12 cellular contexts compared by ENCODE assay signal in the genomic region with DNA sequence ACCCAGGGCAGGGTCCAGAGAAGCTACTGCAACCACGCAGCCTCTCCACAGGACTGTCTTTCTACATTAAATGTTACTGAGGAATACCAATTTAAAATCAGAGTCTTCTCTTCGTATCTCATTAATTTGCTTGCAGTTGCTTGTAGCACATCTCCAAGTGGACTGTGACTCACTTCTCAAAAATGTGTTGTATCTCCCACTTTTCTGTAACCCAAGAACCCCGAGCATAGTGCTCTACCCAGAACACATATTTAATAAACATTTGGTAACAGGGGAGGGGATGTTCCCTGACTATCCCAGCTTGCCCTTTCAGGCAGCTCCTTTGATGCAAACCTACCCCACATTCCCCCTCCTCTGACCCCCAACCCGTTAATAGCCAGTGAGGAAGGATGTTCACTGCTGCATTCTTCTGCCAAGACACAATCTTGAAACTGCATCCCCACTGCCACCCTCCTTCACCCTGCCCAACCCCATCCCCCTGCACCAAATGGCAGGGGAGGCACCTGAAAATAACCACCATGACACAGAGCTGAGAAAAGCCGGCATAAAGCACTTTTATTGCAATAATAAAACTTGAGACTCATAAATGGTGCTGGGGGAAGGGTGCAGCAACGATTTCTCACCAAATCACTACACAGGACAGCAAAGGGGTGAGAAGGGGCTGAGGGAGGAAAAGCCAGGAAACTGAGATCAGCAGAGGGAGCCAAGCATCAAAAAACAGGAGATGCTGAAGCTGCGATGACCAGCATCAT. TPM values are rescaled to one million over a fixed set of nuclear protein-coding genes. Genes with fewer than 3 reads are reported as not detected.
DNase-seq lines count a peak whose midpoint lies in the region; ATAC-seq, FAIRE-seq and TF ChIP-seq lines count a peak whose summit lies in the region.
"Had no signal": no experiment of that assay in that cellular context is flagged by ENCODE, and none has a peak within 500 bp of the region (broad histone marks: within the 10 kb centered on the region; RNA-seq: fewer than 3 reads in every experiment).

No MANE protein-coding gene starts in this region.

- H3K79me2 ChIP-seq in endothelial cell of umbilical vein (ENCODE audit: control insufficient read depth, insufficient read depth, low read length), result peaks cover 53% of the 10 kb centered on the region

- H2AFZ ChIP-seq in endothelial cell of umbilical vein (ENCODE audit: low read depth, low read length), result no peak overlapping the region

- POLR2A ChIA-PET in RWPE1 (lab: Yijun Ruan, JAX; ENCODE audit: low non-redundant PET), result no interaction called here
- POLR2A ChIA-PET in endothelial cell of umbilical vein (lab: Charles Lee), result no interaction called here

- H3K4me3 ChIP-seq in endothelial cell of umbilical vein (replicated peaks in 1 of 3; ENCODE audit: insufficient read depth in 1 of 3, low read depth in 1 of 3, low read length in 3 of 3), result no peak overlapping the region
- H3K4me3 ChIP-seq: lung had no signal

- no peak for TF ChIP-seq CTCF in RWPE1 (conservative IDR thresholded peaks at IDR 0.05; ENCODE audit: low read depth)
- TF ChIP-seq CTCF in endothelial cell of umbilical vein (IDR thresholded peaks at IDR 0.05; ENCODE audit: extremely low read depth in 1 of 2, insufficient read depth in 1 of 2, low read depth in 1 of 2, low read length in 2 of 2), result no peak

- CTCF ChIA-PET in RWPE1 (lab: Yijun Ruan, JAX) (interaction anchor here (0.5 kb wide), 1 partner anchor 9 kb away, joined by 3 read pairs; no protein-coding TSS in a partner anchor), endothelial cell of umbilical vein (lab: Charles Lee) (interaction anchor here (1.1 to 1.4 kb wide), 3 partner anchors 8 to 69 kb away, joined by 3 read pairs; no protein-coding TSS in a partner anchor)

- DNase-seq in ELR (ENCODE audit: low read depth) (peak; percentile 65), RWPE1 (ENCODE audit: low spot score) (no peak), endothelial cell of umbilical vein (ENCODE audit: low read depth, low spot score) (no peak), non-pigmented ciliary epithelial cell (ENCODE audit: low read depth) (peak; percentile 47), middle frontal gyrus (ENCODE audit: extremely low spot score, low spot score) (no peak), NCI-H345 (lab: John Stamatoyannopoulos, UW) (no peak)
- DNase-seq: activated CD8-positive, alpha-beta memory T cell treated with anti-CD3 and anti-CD28 coated beads, Interleukin-2, amount 50 U/mL, for 4 hours; cerebellar nuclear complex; NCI-H1436 had no signal

- H3K27ac ChIP-seq in RWPE1 (peak overlapping the region; percentile 40; the same call in 1 of the 2 replicates), endothelial cell of umbilical vein (ENCODE audit: insufficient read depth, low read depth, low read length) (no peak overlapping the region)

- peaks cover 23 to 25% of the 10 kb centered on the region in 2 experiments for H3K36me3 ChIP-seq in endothelial cell of umbilical vein (ENCODE audit: control insufficient read depth in 2 of 2, extremely low read depth in 1 of 2, insufficient read depth in 2 of 2, low read length in 2 of 2)

- H3K27me3 ChIP-seq in endothelial cell of umbilical vein (ENCODE audit: control insufficient read depth in 2 of 2, insufficient read depth in 2 of 2, low read length in 2 of 2), result no peaks in the 10 kb centered on the region

- H3K9me1 ChIP-seq in endothelial cell of umbilical vein (replicated peaks; ENCODE audit: control insufficient read depth, extremely low read depth, insufficient read depth, low read length), result no peaks in the 10 kb centered on the region

- H3K9ac ChIP-seq in endothelial cell of umbilical vein (replicated peaks; ENCODE audit: extremely low read depth, insufficient read depth, low read length), result no peak overlapping the region

- H3K4me1 ChIP-seq in endothelial cell of umbilical vein (ENCODE audit: control insufficient read depth, extremely low read depth, insufficient read depth, low read length), result peaks cover 42% of the 10 kb centered on the region

- TF ChIP-seq POLR2A in endothelial cell of umbilical vein (IDR thresholded peaks at IDR 0.05; ENCODE audit: low read depth, low read length), result peak; percentile 46

- dilution Hi-C loops in endothelial cell of umbilical vein (cut with MboI; ENCODE audit: extremely low pct_ligation_motif_present, low sequenced_read_pairs), result no loop called here

- no peak overlapping the region for H3K4me2 ChIP-seq in endothelial cell of umbilical vein (ENCODE audit: insufficient read depth, low read length)

- ATAC-seq in HG03457 (IDR thresholded peaks at IDR 0.05; ENCODE audit: unreplicated experiment), result no peak
- no peak for ATAC-seq in HG02588 (IDR thresholded peaks at IDR 0.05; ENCODE audit: unreplicated experiment)

- H3K9me3 ChIP-seq in endothelial cell of umbilical vein (replicated peaks; ENCODE audit: control insufficient read depth, insufficient read depth, low read length), result no peaks in the 10 kb centered on the region

- peaks cover 3% of the 10 kb centered on the region for H4K20me1 ChIP-seq in endothelial cell of umbilical vein (replicated peaks; ENCODE audit: control insufficient read depth, extremely low read depth, insufficient read depth, low read length)

- TSS peak; percentile 79 for BruUV-seq in endothelial cell of umbilical vein (replicated peaks; lab: Mats Ljungman, UMichigan)

- intact Hi-C loops in endothelial cell of umbilical vein (cut with micrococcal nuclease), result loop anchor here (1.0 kb wide), 1 partner anchor 69 kb away; no protein-coding TSS in a partner anchor

- no peak for FAIRE-seq in endothelial cell of umbilical vein (lab: Jason Lieb, UNC)

TF ChIP-seq in endothelial cell of umbilical vein, 7 proteins besides CTCF, POLR2A, EP300 and RAD21:
- TF ChIP-seq EZH2 (IDR thresholded peaks at IDR 0.05; ENCODE audit: borderline replicate concordance, low read depth, low read length, severe bottlenecking) (no peak), POLR2AphosphoS5 (IDR thresholded peaks at IDR 0.05; ENCODE audit: insufficient read depth, low read depth, low read length) (peak; percentile 0), JUN (IDR thresholded peaks at IDR 0.05; ENCODE audit: borderline replicate concordance, insufficient read depth, insufficient read length, low read depth) (peak; percentile 7)

RNA-seq across cellular contexts. Expression of gene FKBP1A, which starts 24.2 kb away (rescaled TPM):
- 968 and 982 TPM in 2 replicates for total RNA-seq in endothelial cell of umbilical vein
- polyA plus RNA-seq in endothelial cell of umbilical vein, result 1,861 and 1,972 TPM in 2 replicates
- 1,632 and 1,874 TPM in 2 replicates for polyA plus RNA-seq in endothelial cell of umbilical vein (2011; cell fraction: cytosol; rRNA removed)
- 571 and 678 TPM in 2 replicates for polyA plus RNA-seq in endothelial cell of umbilical vein (2011; cell fraction: nucleus; rRNA removed)
- polyA plus RNA-seq in endothelial cell of umbilical vein (2012), result 1,466 and 1,504 TPM in 2 replicates
- 1,622 and 1,688 TPM in 2 replicates for polyA minus RNA-seq in endothelial cell of umbilical vein
- 59.7 TPM for polyA minus RNA-seq in endothelial cell of umbilical vein (2011; cell fraction: cytosol; rRNA and poly(A)+ RNA removed)
- polyA minus RNA-seq in endothelial cell of umbilical vein (2011; cell fraction: nucleus; rRNA and poly(A)+ RNA removed), result 209 and 300 TPM in 2 replicates

RNA-seq across cellular contexts. Expression of gene SDCBP2, which starts 39.7 kb away (rescaled TPM):
- 5.5 and 9.0 TPM in 2 replicates for total RNA-seq in endothelial cell of umbilical vein
- polyA plus RNA-seq in endothelial cell of umbilical vein, result 5.8 and 6.9 TPM in 2 replicates
- polyA plus RNA-seq in endothelial cell of umbilical vein (2011; cell fraction: cytosol; rRNA removed), result 4.6 and 5.5 TPM in 2 replicates
- 11.0 and 11.4 TPM in 2 replicates for polyA plus RNA-seq in endothelial cell of umbilical vein (2011; cell fraction: nucleus; rRNA removed)
- 3.1 and 4.8 TPM in 2 replicates for polyA plus RNA-seq in endothelial cell of umbilical vein (2012)
- 1.2 and 2.7 TPM in 2 replicates for polyA minus RNA-seq in endothelial cell of umbilical vein
- not detected for polyA minus RNA-seq in endothelial cell of umbilical vein (2011; cell fraction: cytosol; rRNA and poly(A)+ RNA removed)
- polyA minus RNA-seq in endothelial cell of umbilical vein (2011; cell fraction: nucleus; rRNA and poly(A)+ RNA removed), result 2.2 and 2.3 TPM in 2 replicates

Comparison
In these comparisons a context has a peak if more than half of its experiments do, and no peak if none do; other contexts are left out.
1. DNase-seq: peak in ELR (single experiment) and non-pigmented ciliary epithelial cell (single experiment); none in RWPE1 (single experiment), endothelial cell of umbilical vein (single experiment), middle frontal gyrus (single experiment) and NCI-H345 (single experiment).